ENCODE assay signal across 18 cellular contexts in the genomic region with DNA sequence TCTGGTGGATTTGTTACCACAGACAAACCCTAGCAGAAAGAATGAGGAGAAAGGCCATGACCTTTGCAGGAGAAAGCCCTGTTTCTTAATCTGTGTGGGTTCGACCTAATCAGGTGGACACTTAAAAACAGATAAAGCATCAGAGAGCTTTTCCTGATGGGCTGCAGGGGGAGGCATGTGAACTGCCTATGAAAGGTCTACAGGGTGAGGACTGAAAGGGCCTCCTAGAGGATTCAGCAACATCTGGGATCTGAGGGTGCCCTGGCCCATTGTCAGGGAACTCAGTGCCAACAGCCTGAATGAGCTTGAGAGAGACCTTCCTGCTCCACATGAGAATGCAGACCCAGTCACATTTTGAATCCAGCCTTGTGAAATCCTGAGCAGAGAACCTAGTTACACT.
"Had no signal": no experiment of that assay in that cellular context is flagged by ENCODE, and none has a peak within 500 bp of the region (broad histone marks: within the 10 kb centered on the region; RNA-seq: fewer than 3 reads in every experiment).

No MANE protein-coding gene starts in this region.

- ATAC-seq: natural killer cell had no signal

- H3K27me3 Mint-ChIP-seq: central memory CD8-positive, alpha-beta T cell; type B pancreatic cell had no signal

- DNase-seq: cortex of kidney; effector memory CD4-positive, alpha-beta T cell; natural killer cell; nucleus accumbens; ovary; small intestine; stimulated activated CD4-positive, alpha-beta T cell treated with anti-CD3 and anti-CD28 coated beads, Interleukin-2, amount 100 ng/mL, for 48 hours; stimulated activated naive CD4-positive, alpha-beta T cell treated with Interleukin-2 at 50 U/mL for 16 hours; thyroid gland; uterus had no signal

- H3K27ac ChIP-seq: epithelial cell of prostate, esophagus muscularis mucosa, hepatocyte, ovary, right atrium auricular region, thyroid gland, uterus had no signal

- H3K27me3 ChIP-seq: esophagus muscularis mucosa, hepatocyte, ovary, right atrium auricular region, thyroid gland, uterus had no signal

- H3K4me1 ChIP-seq: thyroid gland, uterus had no signal

- H2AFZ ChIP-seq: hepatocyte had no signal

- H3K36me3 ChIP-seq: esophagus muscularis mucosa, ovary, right atrium auricular region, thyroid gland, uterus had no signal

- H3K4me3 ChIP-seq: esophagus muscularis mucosa, hepatocyte, ovary, right atrium auricular region, thyroid gland, uterus had no signal

- H3K27ac Mint-ChIP-seq: mesothelial cell of epicardium, natural killer cell, type B pancreatic cell had no signal

- H3K9me3 Mint-ChIP-seq: central memory CD8-positive, alpha-beta T cell; mesothelial cell of epicardium; natural killer cell; type B pancreatic cell had no signal

- H3K4me1 Mint-ChIP-seq: central memory CD8-positive, alpha-beta T cell; natural killer cell had no signal

- H3K79me2 ChIP-seq: hepatocyte had no signal

- H3K4me3 Mint-ChIP-seq: central memory CD8-positive, alpha-beta T cell; mesothelial cell of epicardium; natural killer cell; neural crest cell; type B pancreatic cell had no signal

- H3K36me3 Mint-ChIP-seq: mesothelial cell of epicardium, natural killer cell, type B pancreatic cell had no signal

- H3K4me2 ChIP-seq: hepatocyte had no signal

- H3K9me3 ChIP-seq: esophagus muscularis mucosa, ovary, right atrium auricular region, thyroid gland, uterus had no signal
